18 cellular contexts compared by ENCODE assay signal in the genomic region with DNA sequence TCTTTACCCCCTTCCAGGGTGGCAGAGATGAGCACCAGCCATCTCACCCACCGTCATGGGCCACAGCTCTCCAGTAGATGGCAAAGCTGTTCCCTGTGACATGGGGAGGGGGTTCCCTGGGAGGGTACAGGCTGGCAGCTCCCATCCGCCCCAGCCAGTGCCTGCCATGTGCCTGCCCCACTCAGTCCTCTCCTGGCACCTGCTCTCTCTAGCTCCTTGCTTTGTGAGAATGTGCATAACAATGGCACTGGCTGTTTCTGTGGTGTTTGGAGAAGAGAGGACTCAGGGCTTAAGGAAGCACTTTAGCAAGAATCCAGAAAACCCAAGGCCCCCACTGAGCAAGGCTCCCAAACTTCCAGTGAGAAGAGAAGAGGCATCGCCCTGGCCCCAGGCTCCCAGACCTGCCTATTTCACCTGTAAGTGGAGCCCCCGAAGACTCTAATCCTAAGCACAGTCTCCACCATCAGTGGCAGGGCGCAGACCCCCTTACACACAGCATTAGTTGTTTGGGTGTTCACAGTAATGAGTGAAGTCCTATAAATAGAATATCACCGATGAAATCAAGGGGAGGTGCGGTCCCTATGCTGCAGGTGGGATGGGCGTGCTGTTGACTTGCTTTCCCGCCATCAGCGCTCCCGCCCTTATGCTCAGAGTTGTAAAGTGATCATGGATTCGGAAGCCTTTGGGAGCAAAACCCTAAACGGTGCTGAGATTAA.
DNase-seq lines count a peak whose midpoint lies in the region; ATAC-seq, FAIRE-seq and TF ChIP-seq lines count a peak whose summit lies in the region.
"Had no signal": no experiment of that assay in that cellular context is flagged by ENCODE, and none has a peak within 500 bp of the region (broad histone marks: within the 10 kb centered on the region; RNA-seq: fewer than 3 reads in every experiment).

No MANE protein-coding gene starts in this region.

- no peak for FAIRE-seq in pancreas (lab: Jason Lieb, UNC)
- FAIRE-seq: A204.1 had no signal

- TF ChIP-seq CTCF in CD14-positive monocyte (IDR thresholded peaks at IDR 0.05) (no peak), pancreas (IDR thresholded peaks at IDR 0.05) (no peak)

- peaks cover 0 to 11% (median 0%) of the 10 kb centered on the region in 11 experiments; a peak in 1 of 22 replicates for H4K20me1 ChIP-seq in BLaER1 treated with 17β-estradiol and CSF1 and Interleukin-3, amounts not matched to agents 10 nM and 100 nM

- intact Hi-C loops in CD14-positive monocyte (cut with micrococcal nuclease) = no loop called here
- intact Hi-C loops in pancreas (cut with DNase I) = no loop called here

- H3K27ac ChIP-seq in BLaER1 treated with 17β-estradiol and CSF1 and Interleukin-3, amounts not matched to agents 10 nM and 100 nM = no peak overlapping the region
- peak overlapping the region; percentile 35; the same call in 1 of the 2 replicates for H3K27ac ChIP-seq in HUES64 (ENCODE audit: low read depth, low read length)
- H3K27ac ChIP-seq in pancreas = no peak overlapping the region
- H3K27ac ChIP-seq: Peyer's patch had no signal

- H3K4me3 ChIP-seq in BLaER1 treated with 17β-estradiol and CSF1 and Interleukin-3, amounts not matched to agents 10 nM and 100 nM = no peak overlapping the region
- H3K4me3 ChIP-seq in HUES64 (ENCODE audit: low read length) = no peak overlapping the region
- H3K4me3 ChIP-seq in pancreas = no peak overlapping the region
- H3K4me3 ChIP-seq: HAP-1, Peyer's patch had no signal

- H3K4me3 Mint-ChIP-seq in CD14-positive monocyte = no peak overlapping the region
- H3K4me3 Mint-ChIP-seq: CD4-positive, CD25-positive, alpha-beta regulatory T cell had no signal

- 87% methylated on average over 12 of the region's 13 CpGs for WGBS in HUES64
- whole genome bisulfite sequencing in pancreas, 2 donors = 93 to 95% methylated on average over 13 of the region's 13 CpGs

- peaks cover under 1 to 45% (median 36%) of the 10 kb centered on the region in 10 experiments for H3K4me1 ChIP-seq in BLaER1 treated with 17β-estradiol and CSF1 and Interleukin-3, amounts not matched to agents 10 nM and 100 nM
- peaks cover 24% of the 10 kb centered on the region for H3K4me1 ChIP-seq in HUES64 (ENCODE audit: insufficient read depth, low read length)
- no peaks in the 10 kb centered on the region for H3K4me1 ChIP-seq in pancreas
- H3K4me1 ChIP-seq: HAP-1, Peyer's patch had no signal

- peaks cover 0 to 1% (median 0%) of the 10 kb centered on the region in 7 donors for H3K9me3 Mint-ChIP-seq in CD14-positive monocyte

- H3K27me3 Mint-ChIP-seq in CD14-positive monocyte (ENCODE audit: low read depth in 3 of 3) = peaks cover 0 to 1% (median 0%) of the 10 kb centered on the region in 3 donors
- H3K27me3 Mint-ChIP-seq: CD4-positive, CD25-positive, alpha-beta regulatory T cell had no signal

- H3K4me2 ChIP-seq in BLaER1 treated with 17β-estradiol and CSF1 and Interleukin-3, amounts not matched to agents 10 nM and 100 nM = peak overlapping the region in 8 of 11 experiments; percentile 31 to 88 (median 74); a peak in 15 of 22 replicates

- H3K27me3 ChIP-seq in BLaER1 treated with 17β-estradiol and CSF1 and Interleukin-3, amounts not matched to agents 10 nM and 100 nM = no peaks in the 10 kb centered on the region
- no peaks in the 10 kb centered on the region for H3K27me3 ChIP-seq in HUES64 (ENCODE audit: insufficient read depth, low read length)
- H3K27me3 ChIP-seq in pancreas = no peaks in the 10 kb centered on the region
- H3K27me3 ChIP-seq: Peyer's patch had no signal

- H3K4me1 Mint-ChIP-seq in CD14-positive monocyte = no peaks in the 10 kb centered on the region

- no peak overlapping the region for H3K9ac ChIP-seq in BLaER1 treated with 17β-estradiol and CSF1 and Interleukin-3, amounts not matched to agents 10 nM and 100 nM
- no peak overlapping the region for H3K9ac ChIP-seq in HUES64 (ENCODE audit: low read depth, low read length)

- H3K27ac Mint-ChIP-seq in CD14-positive monocyte = peak overlapping the region in 2 of 7 donors; percentile 18 to 21
- H3K27ac Mint-ChIP-seq: CD4-positive, CD25-positive, alpha-beta regulatory T cell had no signal

- DNase-seq in iPS DF 19.7 (ENCODE audit: low read depth, low spot score) (peak; percentile 38), pons (ENCODE audit: low spot score) (peak; percentile 63), CD14-positive monocyte (ENCODE audit: low spot score) (no peak), pancreas (no peak), NCI-H2227 (lab: John Stamatoyannopoulos, UW; ENCODE audit: unreplicated experiment) (no peak), SHP77 (lab: John Stamatoyannopoulos, UW) (no peak)
- DNase-seq: CD4-positive, CD25-positive, alpha-beta regulatory T cell; KG1; NCI-H1092 treated with DMSO at 0.1 percent for 48 hours; NCI-H2029 treated with DMSO at 0.1 percent for 48 hours; NCI-H2171; NCI-H524 treated with DMSO at 0.1 percent for 48 hours; NCI-H82; Peyer's patch had no signal

- H3K9me3 ChIP-seq in BLaER1 treated with 17β-estradiol and CSF1 and Interleukin-3, amounts not matched to agents 10 nM and 100 nM (replicated peaks in 1 of 11) = peaks cover 0 to 13% (median 0%) of the 10 kb centered on the region in 11 experiments; a peak in 4 of 22 replicates
- no peaks in the 10 kb centered on the region for H3K9me3 ChIP-seq in HUES64 (ENCODE audit: insufficient read depth, low read depth, low read length)
- no peaks in the 10 kb centered on the region for H3K9me3 ChIP-seq in pancreas
- H3K9me3 ChIP-seq: HAP-1, Peyer's patch had no signal

- no peak for ATAC-seq in pancreas

- H3K36me3 Mint-ChIP-seq in CD14-positive monocyte = peaks cover 24 to 29% of the 10 kb centered on the region in 2 donors

- H3K36me3 ChIP-seq in BLaER1 treated with 17β-estradiol and CSF1 and Interleukin-3, amounts not matched to agents 10 nM and 100 nM = peaks cover 22 to 77% (median 45%) of the 10 kb centered on the region in 11 experiments
- H3K36me3 ChIP-seq in HUES64 (ENCODE audit: insufficient read depth, low read length) = peaks cover 53% of the 10 kb centered on the region
- no peaks in the 10 kb centered on the region for H3K36me3 ChIP-seq in pancreas
- H3K36me3 ChIP-seq: Peyer's patch had no signal

Comparison
In these comparisons a context has a peak if more than half of its experiments do, and no peak if none do; other contexts are left out.
1. DNase-seq: peak in iPS DF 19.7 (single experiment) and pons (single experiment); none in CD14-positive monocyte (single experiment), pancreas (0 of 6), NCI-H2227 (single experiment) and SHP77 (0 of 2).